In the genomic region with DNA sequence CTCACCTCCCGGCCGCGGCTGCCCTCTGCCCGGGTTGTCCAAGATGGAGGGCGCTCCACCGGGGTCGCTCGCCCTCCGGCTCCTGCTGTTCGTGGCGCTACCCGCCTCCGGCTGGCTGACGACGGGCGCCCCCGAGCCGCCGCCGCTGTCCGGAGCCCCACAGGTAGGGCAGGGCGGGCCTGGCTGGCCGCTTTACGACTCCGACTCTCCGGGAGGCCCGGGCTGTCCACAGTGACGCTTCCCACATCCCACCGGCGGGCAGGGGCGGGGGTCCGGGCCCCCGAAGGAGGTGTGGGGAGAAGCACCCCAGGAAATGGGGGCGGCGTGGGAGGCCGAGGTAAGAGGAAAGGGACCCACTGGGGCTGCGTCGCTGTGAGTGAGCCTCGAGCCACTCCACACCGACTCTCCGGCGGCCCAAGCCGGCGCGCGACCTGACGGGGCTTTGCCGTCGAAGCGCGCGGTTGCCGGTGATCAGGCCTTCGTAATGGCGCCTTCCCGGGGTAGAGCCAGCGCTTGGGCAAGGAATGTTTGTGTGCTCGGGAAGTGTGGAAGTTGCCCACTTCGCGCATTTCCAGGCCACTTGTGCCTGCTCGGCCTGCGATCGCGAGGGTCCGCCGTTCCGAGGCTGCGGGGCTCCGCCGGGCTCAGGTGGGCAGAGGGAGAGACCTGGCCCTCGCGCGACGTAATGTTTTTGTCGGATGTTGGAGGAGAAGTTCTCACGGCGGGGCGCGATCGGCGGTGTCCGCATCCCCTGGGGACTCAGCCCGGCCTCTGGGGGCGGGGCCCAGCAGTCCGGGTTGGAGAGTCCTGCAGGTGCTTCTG, we compare ENCODE assay signal across 1 cellular context.
TF ChIP-seq lines count a peak whose summit lies in the region.

A gene with protein sequence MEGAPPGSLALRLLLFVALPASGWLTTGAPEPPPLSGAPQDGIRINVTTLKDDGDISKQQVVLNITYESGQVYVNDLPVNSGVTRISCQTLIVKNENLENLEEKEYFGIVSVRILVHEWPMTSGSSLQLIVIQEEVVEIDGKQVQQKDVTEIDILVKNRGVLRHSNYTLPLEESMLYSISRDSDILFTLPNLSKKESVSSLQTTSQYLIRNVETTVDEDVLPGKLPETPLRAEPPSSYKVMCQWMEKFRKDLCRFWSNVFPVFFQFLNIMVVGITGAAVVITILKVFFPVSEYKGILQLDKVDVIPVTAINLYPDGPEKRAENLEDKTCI (plus strand): TSS at position 4 of the 822 bp plus-strand sequence. CDS start 40 bp downstream, at position 44.

TF ChIP-seq in HepG2, 621 proteins besides CTCF, POLR2A, EP300 and RAD21 (continued from another document and continues in another):
- TF ChIP-seq, protein P1, sequence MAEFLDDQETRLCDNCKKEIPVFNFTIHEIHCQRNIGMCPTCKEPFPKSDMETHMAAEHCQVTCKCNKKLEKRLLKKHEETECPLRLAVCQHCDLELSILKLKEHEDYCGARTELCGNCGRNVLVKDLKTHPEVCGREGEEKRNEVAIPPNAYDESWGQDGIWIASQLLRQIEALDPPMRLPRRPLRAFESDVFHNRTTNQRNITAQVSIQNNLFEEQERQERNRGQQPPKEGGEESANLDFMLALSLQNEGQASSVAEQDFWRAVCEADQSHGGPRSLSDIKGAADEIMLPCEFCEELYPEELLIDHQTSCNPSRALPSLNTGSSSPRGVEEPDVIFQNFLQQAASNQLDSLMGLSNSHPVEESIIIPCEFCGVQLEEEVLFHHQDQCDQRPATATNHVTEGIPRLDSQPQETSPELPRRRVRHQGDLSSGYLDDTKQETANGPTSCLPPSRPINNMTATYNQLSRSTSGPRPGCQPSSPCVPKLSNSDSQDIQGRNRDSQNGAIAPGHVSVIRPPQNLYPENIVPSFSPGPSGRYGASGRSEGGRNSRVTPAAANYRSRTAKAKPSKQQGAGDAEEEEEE (CRISPR knock-in tag; IDR thresholded peaks at IDR 0.05; ENCODE audit: borderline replicate concordance) = no peak
- TF ChIP-seq, protein P2, sequence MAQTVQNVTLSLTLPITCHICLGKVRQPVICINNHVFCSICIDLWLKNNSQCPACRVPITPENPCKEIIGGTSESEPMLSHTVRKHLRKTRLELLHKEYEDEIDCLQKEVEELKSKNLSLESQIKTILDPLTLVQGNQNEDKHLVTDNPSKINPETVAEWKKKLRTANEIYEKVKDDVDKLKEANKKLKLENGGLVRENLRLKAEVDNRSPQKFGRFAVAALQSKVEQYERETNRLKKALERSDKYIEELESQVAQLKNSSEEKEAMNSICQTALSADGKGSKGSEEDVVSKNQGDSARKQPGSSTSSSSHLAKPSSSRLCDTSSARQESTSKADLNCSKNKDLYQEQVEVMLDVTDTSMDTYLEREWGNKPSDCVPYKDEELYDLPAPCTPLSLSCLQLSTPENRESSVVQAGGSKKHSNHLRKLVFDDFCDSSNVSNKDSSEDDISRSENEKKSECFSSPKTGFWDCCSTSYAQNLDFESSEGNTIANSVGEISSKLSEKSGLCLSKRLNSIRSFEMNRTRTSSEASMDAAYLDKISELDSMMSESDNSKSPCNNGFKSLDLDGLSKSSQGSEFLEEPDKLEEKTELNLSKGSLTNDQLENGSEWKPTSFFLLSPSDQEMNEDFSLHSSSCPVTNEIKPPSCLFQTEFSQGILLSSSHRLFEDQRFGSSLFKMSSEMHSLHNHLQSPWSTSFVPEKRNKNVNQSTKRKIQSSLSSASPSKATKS (CRISPR knock-in tag; IDR thresholded peaks at IDR 0.05) = no peak
- TF ChIP-seq JDP2 (CRISPR knock-in tag; IDR thresholded peaks at IDR 0.05; ENCODE audit: borderline replicate concordance) (no peak), CAMTA2 (CRISPR knock-in tag; IDR thresholded peaks at IDR 0.05; ENCODE audit: borderline replicate concordance) (0 out of 2 replicates have a peak, but pooled peaks have one; percentile 63), PHF21A (CRISPR knock-in tag; IDR thresholded peaks at IDR 0.05) (no peak), EED (CRISPR knock-in tag; IDR thresholded peaks at IDR 0.05) (peak; percentile 77), NR3C1 (CRISPR knock-in tag; IDR thresholded peaks at IDR 0.05) (no peak), AGO2 (optimal IDR thresholded peaks at IDR 0.05; ENCODE audit: low read depth, low read length) (peak; percentile 90), ZNF709 (CRISPR knock-in tag; IDR thresholded peaks at IDR 0.05) (0 out of 2 replicates have a peak, but pooled peaks have one; percentile 51), CCDC6 (CRISPR knock-in tag; IDR thresholded peaks at IDR 0.05) (0 out of 2 replicates have a peak, but pooled peaks have one; percentile 31), NFKB2 (CRISPR knock-in tag; IDR thresholded peaks at IDR 0.05; ENCODE audit: borderline replicate concordance) (peak; percentile 90; the same call in 1 of the 2 replicates)
- TF ChIP-seq, protein P3, sequence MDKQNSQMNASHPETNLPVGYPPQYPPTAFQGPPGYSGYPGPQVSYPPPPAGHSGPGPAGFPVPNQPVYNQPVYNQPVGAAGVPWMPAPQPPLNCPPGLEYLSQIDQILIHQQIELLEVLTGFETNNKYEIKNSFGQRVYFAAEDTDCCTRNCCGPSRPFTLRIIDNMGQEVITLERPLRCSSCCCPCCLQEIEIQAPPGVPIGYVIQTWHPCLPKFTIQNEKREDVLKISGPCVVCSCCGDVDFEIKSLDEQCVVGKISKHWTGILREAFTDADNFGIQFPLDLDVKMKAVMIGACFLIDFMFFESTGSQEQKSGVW (CRISPR knock-in tag; IDR thresholded peaks at IDR 0.05; ENCODE audit: borderline replicate concordance) = no peak
- TF ChIP-seq, protein P4, sequence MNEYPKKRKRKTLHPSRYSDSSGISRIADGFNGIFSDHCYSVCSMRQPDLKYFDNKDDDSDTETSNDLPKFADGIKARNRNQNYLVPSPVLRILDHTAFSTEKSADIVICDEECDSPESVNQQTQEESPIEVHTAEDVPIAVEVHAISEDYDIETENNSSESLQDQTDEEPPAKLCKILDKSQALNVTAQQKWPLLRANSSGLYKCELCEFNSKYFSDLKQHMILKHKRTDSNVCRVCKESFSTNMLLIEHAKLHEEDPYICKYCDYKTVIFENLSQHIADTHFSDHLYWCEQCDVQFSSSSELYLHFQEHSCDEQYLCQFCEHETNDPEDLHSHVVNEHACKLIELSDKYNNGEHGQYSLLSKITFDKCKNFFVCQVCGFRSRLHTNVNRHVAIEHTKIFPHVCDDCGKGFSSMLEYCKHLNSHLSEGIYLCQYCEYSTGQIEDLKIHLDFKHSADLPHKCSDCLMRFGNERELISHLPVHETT (CRISPR knock-in tag; conservative IDR thresholded peaks at IDR 0.05) = peak; percentile 78
- TF ChIP-seq, protein P5, sequence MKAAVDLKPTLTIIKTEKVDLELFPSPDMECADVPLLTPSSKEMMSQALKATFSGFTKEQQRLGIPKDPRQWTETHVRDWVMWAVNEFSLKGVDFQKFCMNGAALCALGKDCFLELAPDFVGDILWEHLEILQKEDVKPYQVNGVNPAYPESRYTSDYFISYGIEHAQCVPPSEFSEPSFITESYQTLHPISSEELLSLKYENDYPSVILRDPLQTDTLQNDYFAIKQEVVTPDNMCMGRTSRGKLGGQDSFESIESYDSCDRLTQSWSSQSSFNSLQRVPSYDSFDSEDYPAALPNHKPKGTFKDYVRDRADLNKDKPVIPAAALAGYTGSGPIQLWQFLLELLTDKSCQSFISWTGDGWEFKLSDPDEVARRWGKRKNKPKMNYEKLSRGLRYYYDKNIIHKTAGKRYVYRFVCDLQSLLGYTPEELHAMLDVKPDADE (CRISPR knock-in tag; IDR thresholded peaks at IDR 0.05) = no peak
- TF ChIP-seq, protein P6, sequence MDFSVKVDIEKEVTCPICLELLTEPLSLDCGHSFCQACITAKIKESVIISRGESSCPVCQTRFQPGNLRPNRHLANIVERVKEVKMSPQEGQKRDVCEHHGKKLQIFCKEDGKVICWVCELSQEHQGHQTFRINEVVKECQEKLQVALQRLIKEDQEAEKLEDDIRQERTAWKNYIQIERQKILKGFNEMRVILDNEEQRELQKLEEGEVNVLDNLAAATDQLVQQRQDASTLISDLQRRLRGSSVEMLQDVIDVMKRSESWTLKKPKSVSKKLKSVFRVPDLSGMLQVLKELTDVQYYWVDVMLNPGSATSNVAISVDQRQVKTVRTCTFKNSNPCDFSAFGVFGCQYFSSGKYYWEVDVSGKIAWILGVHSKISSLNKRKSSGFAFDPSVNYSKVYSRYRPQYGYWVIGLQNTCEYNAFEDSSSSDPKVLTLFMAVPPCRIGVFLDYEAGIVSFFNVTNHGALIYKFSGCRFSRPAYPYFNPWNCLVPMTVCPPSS (IDR thresholded peaks at IDR 0.05) = no peak
- TF ChIP-seq, protein P7, sequence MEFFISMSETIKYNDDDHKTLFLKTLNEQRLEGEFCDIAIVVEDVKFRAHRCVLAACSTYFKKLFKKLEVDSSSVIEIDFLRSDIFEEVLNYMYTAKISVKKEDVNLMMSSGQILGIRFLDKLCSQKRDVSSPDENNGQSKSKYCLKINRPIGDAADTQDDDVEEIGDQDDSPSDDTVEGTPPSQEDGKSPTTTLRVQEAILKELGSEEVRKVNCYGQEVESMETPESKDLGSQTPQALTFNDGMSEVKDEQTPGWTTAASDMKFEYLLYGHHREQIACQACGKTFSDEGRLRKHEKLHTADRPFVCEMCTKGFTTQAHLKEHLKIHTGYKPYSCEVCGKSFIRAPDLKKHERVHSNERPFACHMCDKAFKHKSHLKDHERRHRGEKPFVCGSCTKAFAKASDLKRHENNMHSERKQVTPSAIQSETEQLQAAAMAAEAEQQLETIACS (CRISPR knock-in tag; IDR thresholded peaks at IDR 0.05) = peak; percentile 11; the same call in 1 of the 2 replicates
- TF ChIP-seq, protein P8, sequence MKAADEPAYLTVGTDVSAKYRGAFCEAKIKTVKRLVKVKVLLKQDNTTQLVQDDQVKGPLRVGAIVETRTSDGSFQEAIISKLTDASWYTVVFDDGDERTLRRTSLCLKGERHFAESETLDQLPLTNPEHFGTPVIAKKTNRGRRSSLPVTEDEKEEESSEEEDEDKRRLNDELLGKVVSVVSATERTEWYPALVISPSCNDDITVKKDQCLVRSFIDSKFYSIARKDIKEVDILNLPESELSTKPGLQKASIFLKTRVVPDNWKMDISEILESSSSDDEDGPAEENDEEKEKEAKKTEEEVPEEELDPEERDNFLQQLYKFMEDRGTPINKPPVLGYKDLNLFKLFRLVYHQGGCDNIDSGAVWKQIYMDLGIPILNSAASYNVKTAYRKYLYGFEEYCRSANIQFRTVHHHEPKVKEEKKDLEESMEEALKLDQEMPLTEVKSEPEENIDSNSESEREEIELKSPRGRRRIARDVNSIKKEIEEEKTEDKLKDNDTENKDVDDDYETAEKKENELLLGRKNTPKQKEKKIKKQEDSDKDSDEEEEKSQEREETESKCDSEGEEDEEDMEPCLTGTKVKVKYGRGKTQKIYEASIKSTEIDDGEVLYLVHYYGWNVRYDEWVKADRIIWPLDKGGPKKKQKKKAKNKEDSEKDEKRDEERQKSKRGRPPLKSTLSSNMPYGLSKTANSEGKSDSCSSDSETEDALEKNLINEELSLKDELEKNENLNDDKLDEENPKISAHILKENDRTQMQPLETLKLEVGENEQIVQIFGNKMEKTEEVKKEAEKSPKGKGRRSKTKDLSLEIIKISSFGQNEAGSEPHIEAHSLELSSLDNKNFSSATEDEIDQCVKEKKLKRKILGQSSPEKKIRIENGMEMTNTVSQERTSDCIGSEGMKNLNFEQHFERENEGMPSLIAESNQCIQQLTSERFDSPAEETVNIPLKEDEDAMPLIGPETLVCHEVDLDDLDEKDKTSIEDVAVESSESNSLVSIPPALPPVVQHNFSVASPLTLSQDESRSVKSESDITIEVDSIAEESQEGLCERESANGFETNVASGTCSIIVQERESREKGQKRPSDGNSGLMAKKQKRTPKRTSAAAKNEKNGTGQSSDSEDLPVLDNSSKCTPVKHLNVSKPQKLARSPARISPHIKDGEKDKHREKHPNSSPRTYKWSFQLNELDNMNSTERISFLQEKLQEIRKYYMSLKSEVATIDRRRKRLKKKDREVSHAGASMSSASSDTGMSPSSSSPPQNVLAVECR (CRISPR knock-in tag; IDR thresholded peaks at IDR 0.05; ENCODE audit: borderline replicate concordance) = peak; percentile 77
- TF ChIP-seq, protein P9, sequence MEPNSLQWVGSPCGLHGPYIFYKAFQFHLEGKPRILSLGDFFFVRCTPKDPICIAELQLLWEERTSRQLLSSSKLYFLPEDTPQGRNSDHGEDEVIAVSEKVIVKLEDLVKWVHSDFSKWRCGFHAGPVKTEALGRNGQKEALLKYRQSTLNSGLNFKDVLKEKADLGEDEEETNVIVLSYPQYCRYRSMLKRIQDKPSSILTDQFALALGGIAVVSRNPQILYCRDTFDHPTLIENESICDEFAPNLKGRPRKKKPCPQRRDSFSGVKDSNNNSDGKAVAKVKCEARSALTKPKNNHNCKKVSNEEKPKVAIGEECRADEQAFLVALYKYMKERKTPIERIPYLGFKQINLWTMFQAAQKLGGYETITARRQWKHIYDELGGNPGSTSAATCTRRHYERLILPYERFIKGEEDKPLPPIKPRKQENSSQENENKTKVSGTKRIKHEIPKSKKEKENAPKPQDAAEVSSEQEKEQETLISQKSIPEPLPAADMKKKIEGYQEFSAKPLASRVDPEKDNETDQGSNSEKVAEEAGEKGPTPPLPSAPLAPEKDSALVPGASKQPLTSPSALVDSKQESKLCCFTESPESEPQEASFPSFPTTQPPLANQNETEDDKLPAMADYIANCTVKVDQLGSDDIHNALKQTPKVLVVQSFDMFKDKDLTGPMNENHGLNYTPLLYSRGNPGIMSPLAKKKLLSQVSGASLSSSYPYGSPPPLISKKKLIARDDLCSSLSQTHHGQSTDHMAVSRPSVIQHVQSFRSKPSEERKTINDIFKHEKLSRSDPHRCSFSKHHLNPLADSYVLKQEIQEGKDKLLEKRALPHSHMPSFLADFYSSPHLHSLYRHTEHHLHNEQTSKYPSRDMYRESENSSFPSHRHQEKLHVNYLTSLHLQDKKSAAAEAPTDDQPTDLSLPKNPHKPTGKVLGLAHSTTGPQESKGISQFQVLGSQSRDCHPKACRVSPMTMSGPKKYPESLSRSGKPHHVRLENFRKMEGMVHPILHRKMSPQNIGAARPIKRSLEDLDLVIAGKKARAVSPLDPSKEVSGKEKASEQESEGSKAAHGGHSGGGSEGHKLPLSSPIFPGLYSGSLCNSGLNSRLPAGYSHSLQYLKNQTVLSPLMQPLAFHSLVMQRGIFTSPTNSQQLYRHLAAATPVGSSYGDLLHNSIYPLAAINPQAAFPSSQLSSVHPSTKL (CRISPR knock-in tag; IDR thresholded peaks at IDR 0.05) = no peak
- TF ChIP-seq, protein P10, sequence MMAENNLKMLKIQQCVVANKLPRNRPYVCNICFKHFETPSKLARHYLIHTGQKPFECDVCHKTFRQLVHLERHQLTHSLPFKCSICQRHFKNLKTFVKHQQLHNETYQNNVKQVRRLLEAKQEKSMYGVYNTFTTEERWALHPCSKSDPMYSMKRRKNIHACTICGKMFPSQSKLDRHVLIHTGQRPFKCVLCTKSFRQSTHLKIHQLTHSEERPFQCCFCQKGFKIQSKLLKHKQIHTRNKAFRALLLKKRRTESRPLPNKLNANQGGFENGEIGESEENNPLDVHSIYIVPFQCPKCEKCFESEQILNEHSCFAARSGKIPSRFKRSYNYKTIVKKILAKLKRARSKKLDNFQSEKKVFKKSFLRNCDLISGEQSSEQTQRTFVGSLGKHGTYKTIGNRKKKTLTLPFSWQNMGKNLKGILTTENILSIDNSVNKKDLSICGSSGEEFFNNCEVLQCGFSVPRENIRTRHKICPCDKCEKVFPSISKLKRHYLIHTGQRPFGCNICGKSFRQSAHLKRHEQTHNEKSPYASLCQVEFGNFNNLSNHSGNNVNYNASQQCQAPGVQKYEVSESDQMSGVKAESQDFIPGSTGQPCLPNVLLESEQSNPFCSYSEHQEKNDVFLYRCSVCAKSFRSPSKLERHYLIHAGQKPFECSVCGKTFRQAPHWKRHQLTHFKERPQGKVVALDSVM (CRISPR knock-in tag; IDR thresholded peaks at IDR 0.05) = peak; percentile 21; the same call in 1 of the 2 replicates
- TF ChIP-seq, protein P11, sequence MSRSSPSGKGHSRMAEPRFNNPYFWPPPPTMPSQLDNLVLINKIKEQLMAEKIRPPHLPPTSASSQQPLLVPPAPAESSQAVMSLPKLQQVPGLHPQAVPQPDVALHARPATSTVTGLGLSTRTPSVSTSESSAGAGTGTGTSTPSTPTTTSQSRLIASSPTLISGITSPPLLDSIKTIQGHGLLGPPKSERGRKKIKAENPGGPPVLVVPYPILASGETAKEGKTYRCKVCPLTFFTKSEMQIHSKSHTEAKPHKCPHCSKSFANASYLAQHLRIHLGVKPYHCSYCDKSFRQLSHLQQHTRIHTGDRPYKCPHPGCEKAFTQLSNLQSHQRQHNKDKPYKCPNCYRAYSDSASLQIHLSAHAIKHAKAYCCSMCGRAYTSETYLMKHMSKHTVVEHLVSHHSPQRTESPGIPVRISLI (CRISPR knock-in tag; IDR thresholded peaks at IDR 0.05; ENCODE audit: borderline replicate concordance) = no peak
